Comparison of ENCODE assay signal across 1 cellular context in genomic region chr1:228852015-228852414, GRCh38.
TF ChIP-seq lines count a peak whose summit lies in the region.

No MANE protein-coding gene starts in this region.

TF ChIP-seq in H1, 55 proteins besides CTCF, POLR2A, EP300 and RAD21 (continued from another document):
- TF ChIP-seq, protein P1, sequence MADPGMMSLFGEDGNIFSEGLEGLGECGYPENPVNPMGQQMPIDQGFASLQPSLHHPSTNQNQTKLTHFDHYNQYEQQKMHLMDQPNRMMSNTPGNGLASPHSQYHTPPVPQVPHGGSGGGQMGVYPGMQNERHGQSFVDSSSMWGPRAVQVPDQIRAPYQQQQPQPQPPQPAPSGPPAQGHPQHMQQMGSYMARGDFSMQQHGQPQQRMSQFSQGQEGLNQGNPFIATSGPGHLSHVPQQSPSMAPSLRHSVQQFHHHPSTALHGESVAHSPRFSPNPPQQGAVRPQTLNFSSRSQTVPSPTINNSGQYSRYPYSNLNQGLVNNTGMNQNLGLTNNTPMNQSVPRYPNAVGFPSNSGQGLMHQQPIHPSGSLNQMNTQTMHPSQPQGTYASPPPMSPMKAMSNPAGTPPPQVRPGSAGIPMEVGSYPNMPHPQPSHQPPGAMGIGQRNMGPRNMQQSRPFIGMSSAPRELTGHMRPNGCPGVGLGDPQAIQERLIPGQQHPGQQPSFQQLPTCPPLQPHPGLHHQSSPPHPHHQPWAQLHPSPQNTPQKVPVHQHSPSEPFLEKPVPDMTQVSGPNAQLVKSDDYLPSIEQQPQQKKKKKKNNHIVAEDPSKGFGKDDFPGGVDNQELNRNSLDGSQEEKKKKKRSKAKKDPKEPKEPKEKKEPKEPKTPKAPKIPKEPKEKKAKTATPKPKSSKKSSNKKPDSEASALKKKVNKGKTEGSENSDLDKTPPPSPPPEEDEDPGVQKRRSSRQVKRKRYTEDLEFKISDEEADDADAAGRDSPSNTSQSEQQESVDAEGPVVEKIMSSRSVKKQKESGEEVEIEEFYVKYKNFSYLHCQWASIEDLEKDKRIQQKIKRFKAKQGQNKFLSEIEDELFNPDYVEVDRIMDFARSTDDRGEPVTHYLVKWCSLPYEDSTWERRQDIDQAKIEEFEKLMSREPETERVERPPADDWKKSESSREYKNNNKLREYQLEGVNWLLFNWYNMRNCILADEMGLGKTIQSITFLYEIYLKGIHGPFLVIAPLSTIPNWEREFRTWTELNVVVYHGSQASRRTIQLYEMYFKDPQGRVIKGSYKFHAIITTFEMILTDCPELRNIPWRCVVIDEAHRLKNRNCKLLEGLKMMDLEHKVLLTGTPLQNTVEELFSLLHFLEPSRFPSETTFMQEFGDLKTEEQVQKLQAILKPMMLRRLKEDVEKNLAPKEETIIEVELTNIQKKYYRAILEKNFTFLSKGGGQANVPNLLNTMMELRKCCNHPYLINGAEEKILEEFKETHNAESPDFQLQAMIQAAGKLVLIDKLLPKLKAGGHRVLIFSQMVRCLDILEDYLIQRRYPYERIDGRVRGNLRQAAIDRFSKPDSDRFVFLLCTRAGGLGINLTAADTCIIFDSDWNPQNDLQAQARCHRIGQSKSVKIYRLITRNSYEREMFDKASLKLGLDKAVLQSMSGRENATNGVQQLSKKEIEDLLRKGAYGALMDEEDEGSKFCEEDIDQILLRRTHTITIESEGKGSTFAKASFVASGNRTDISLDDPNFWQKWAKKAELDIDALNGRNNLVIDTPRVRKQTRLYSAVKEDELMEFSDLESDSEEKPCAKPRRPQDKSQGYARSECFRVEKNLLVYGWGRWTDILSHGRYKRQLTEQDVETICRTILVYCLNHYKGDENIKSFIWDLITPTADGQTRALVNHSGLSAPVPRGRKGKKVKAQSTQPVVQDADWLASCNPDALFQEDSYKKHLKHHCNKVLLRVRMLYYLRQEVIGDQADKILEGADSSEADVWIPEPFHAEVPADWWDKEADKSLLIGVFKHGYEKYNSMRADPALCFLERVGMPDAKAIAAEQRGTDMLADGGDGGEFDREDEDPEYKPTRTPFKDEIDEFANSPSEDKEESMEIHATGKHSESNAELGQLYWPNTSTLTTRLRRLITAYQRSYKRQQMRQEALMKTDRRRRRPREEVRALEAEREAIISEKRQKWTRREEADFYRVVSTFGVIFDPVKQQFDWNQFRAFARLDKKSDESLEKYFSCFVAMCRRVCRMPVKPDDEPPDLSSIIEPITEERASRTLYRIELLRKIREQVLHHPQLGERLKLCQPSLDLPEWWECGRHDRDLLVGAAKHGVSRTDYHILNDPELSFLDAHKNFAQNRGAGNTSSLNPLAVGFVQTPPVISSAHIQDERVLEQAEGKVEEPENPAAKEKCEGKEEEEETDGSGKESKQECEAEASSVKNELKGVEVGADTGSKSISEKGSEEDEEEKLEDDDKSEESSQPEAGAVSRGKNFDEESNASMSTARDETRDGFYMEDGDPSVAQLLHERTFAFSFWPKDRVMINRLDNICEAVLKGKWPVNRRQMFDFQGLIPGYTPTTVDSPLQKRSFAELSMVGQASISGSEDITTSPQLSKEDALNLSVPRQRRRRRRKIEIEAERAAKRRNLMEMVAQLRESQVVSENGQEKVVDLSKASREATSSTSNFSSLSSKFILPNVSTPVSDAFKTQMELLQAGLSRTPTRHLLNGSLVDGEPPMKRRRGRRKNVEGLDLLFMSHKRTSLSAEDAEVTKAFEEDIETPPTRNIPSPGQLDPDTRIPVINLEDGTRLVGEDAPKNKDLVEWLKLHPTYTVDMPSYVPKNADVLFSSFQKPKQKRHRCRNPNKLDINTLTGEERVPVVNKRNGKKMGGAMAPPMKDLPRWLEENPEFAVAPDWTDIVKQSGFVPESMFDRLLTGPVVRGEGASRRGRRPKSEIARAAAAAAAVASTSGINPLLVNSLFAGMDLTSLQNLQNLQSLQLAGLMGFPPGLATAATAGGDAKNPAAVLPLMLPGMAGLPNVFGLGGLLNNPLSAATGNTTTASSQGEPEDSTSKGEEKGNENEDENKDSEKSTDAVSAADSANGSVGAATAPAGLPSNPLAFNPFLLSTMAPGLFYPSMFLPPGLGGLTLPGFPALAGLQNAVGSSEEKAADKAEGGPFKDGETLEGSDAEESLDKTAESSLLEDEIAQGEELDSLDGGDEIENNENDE (IDR thresholded peaks at IDR 0.05; ENCODE audit: insufficient replicate concordance, low read length) = no peak
- TF ChIP-seq KDM5A (IDR thresholded peaks at IDR 0.05; ENCODE audit: low read length) (no peak), ATF3 (IDR thresholded peaks at IDR 0.05; ENCODE audit: insufficient read depth, low read depth, low read length) (no peak), USF2 (IDR thresholded peaks at IDR 0.05; ENCODE audit: low read length) (no peak), TCF12 (IDR thresholded peaks at IDR 0.05; ENCODE audit: low read depth, low read length) (no peak), KDM1A (IDR thresholded peaks at IDR 0.05; ENCODE audit: borderline replicate concordance, low read length) (no peak), CTBP2 (IDR thresholded peaks at IDR 0.05; ENCODE audit: borderline replicate concordance, insufficient read depth, insufficient read length, low read length) (no peak), MAX (IDR thresholded peaks at IDR 0.05) (no peak), HDAC2 (IDR thresholded peaks at IDR 0.05; ENCODE audit: borderline replicate concordance in 1 of 2, low read depth in 2 of 2, low read length in 2 of 2) (no peak), JUND (IDR thresholded peaks at IDR 0.05; ENCODE audit: low read length) (no peak), TAF7 (optimal IDR thresholded peaks at IDR 0.05; ENCODE audit: borderline replicate concordance, low read depth, low read length) (no peak), HDAC6 (IDR thresholded peaks at IDR 0.05; ENCODE audit: low read depth, low read length) (no peak), BCL11A (IDR thresholded peaks at IDR 0.05; ENCODE audit: low read depth in 2 of 2, low read length in 2 of 2) (no peak), GABPA (IDR thresholded peaks at IDR 0.05; ENCODE audit: borderline replicate concordance, insufficient read depth, low read length) (no peak), POLR2AphosphoS5 (IDR thresholded peaks at IDR 0.05; ENCODE audit: low read depth, low read length) (no peak)
- TF ChIP-seq, protein P2, sequence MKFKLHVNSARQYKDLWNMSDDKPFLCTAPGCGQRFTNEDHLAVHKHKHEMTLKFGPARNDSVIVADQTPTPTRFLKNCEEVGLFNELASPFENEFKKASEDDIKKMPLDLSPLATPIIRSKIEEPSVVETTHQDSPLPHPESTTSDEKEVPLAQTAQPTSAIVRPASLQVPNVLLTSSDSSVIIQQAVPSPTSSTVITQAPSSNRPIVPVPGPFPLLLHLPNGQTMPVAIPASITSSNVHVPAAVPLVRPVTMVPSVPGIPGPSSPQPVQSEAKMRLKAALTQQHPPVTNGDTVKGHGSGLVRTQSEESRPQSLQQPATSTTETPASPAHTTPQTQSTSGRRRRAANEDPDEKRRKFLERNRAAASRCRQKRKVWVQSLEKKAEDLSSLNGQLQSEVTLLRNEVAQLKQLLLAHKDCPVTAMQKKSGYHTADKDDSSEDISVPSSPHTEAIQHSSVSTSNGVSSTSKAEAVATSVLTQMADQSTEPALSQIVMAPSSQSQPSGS (IDR thresholded peaks at IDR 0.05; ENCODE audit: low read length) = no peak
TF ChIP-seq in H1: peak in this region for 0.
